In genomic region chr16:87169509-87169985, GRCh38 we compare ENCODE assay signal across 24 cellular contexts.
DNase-seq lines count a peak whose midpoint lies in the region; ATAC-seq, FAIRE-seq and TF ChIP-seq lines count a peak whose summit lies in the region.
"Had no signal": no experiment of that assay in that cellular context is flagged by ENCODE, and none has a peak within 500 bp of the region (broad histone marks: within the 10 kb centered on the region; RNA-seq: fewer than 3 reads in every experiment).

No MANE protein-coding gene starts in this region.

- H3K14ac ChIP-seq in H1 (ENCODE audit: insufficient read length): no peak overlapping the region

- POLR2A ChIA-PET in H1 (lab: Charles Lee; ENCODE audit: partially characterized antibody): no interaction called here

- 87% methylated on average over 14 of the region's 14 CpGs; no CpG with 5 or more reads in 1 of the 2 experiments for WGBS in H1 (ENCODE audit: extremely low coverage in 1 of 2, insufficient coverage in 1 of 2, insufficient read length in 1 of 2, insufficient replicate concordance in 2 of 2, low coverage in 1 of 2, low lambda C conversion rate in 2 of 2, missing lambda C conversion rate in 1 of 2), 2 experiments
- WGBS in right lobe of liver (ENCODE audit: insufficient coverage, low coverage, low lambda C conversion rate, missing lambda C conversion rate): 24% methylated on average over 13 of the region's 14 CpGs

- no peak overlapping the region for H3K4me3 ChIP-seq in H1 (ENCODE audit: extremely low read depth in 1 of 4, insufficient read depth in 2 of 4, low read depth in 3 of 4, low read length in 4 of 4)
- H3K4me3 ChIP-seq in right lobe of liver: no peak overlapping the region
- H3K4me3 ChIP-seq in MG63: no peak overlapping the region
- H3K4me3 ChIP-seq: prostate gland, SJSA1 had no signal

- FAIRE-seq in H1 (lab: Jason Lieb, UNC): no peak
- FAIRE-seq: GM12891 had no signal

- TF ChIP-seq CTCF in H1 (IDR thresholded peaks at IDR 0.05; ENCODE audit: control extremely low read depth in 1 of 3, insufficient read depth in 1 of 3, low read depth in 1 of 3, low read length in 3 of 3) (no peak), right lobe of liver (IDR thresholded peaks at IDR 0.05) (no peak)

- peak overlapping the region; percentile 72; the same call in 1 of the 2 replicates for H2AK5ac ChIP-seq in H1 (ENCODE audit: low read depth, low read length)

- no peak for TF ChIP-seq EP300 in H1 (IDR thresholded peaks at IDR 0.05; ENCODE audit: borderline replicate concordance in 1 of 2, low read depth in 2 of 2, low read length in 2 of 2)

- H2BK12ac ChIP-seq in H1 (ENCODE audit: low read depth, low read length): no peak overlapping the region

- H2BK15ac ChIP-seq in H1 (ENCODE audit: low read length): no peak overlapping the region

- H3K23me2 ChIP-seq in H1 (ENCODE audit: low read depth, low read length): peaks cover 7% of the 10 kb centered on the region

- CTCF ChIA-PET in H1 (lab: Charles Lee; ENCODE audit: partially characterized antibody): interaction anchor here (0.6 kb wide), 1 partner anchor 30 kb away, joined by 3 read pairs; no protein-coding TSS in a partner anchor

- H4K8ac ChIP-seq in H1 (ENCODE audit: extremely low read depth, insufficient read depth, low read length): no peak overlapping the region

- no peak overlapping the region for H4K91ac ChIP-seq in H1 (replicated peaks; ENCODE audit: insufficient read length, low read length)

- no peak overlapping the region for H3K23ac ChIP-seq in H1 (ENCODE audit: insufficient read length)

- ATAC-seq in right lobe of liver: peak; percentile 79 to 90 (median 87)
- no peak for ATAC-seq in GM19455 (IDR thresholded peaks at IDR 0.05; ENCODE audit: unreplicated experiment)
- ATAC-seq: activated CD8-positive, alpha-beta memory T cell treated with anti-CD3 and anti-CD28 coated beads, Interleukin-2, amount 10 ng/mL, durations not matched to agents 7 days and 5 days; HCT116 had no signal

- H3K4me2 ChIP-seq in H1 (ENCODE audit: insufficient read depth in 1 of 2, low read depth in 2 of 2, low read length in 2 of 2): no peak overlapping the region

- intact Hi-C loops in right lobe of liver (cut with DNase I): no loop called here

- no peak overlapping the region for H3K9ac ChIP-seq in H1 (replicated peaks in 1 of 4; ENCODE audit: extremely low read depth in 1 of 4, low read depth in 3 of 4, low read length in 3 of 4)

- H3K27me3 ChIP-seq in H1 (replicated peaks in 1 of 4; ENCODE audit: control insufficient read depth in 3 of 4, extremely low read depth in 1 of 4, insufficient read depth in 3 of 4, low read length in 3 of 4): no peaks in the 10 kb centered on the region
- H3K27me3 ChIP-seq in right lobe of liver: no peaks in the 10 kb centered on the region
- H3K27me3 ChIP-seq in MG63: no peaks in the 10 kb centered on the region
- H3K27me3 ChIP-seq: SJSA1 had no signal

- H3K79me1 ChIP-seq in H1 (ENCODE audit: low read depth, low read length): no peaks in the 10 kb centered on the region

- H3K36me3 ChIP-seq in H1 (ENCODE audit: control insufficient read depth in 2 of 4, insufficient read depth in 4 of 4, low read length in 3 of 4) (no peaks in the 10 kb centered on the region; a peak in 1 of 8 replicates), right lobe of liver (no peaks in the 10 kb centered on the region), MG63 (no peaks in the 10 kb centered on the region)
- H3K36me3 ChIP-seq: prostate gland, SJSA1 had no signal

- H3K4ac ChIP-seq in H1 (replicated peaks; ENCODE audit: insufficient read length, low read depth, low read length): no peak overlapping the region

- no peak overlapping the region for H2BK5ac ChIP-seq in H1 (ENCODE audit: low read depth, low read length)

- H3K56ac ChIP-seq in H1 (replicated peaks; ENCODE audit: insufficient read length, low read depth, low read length): no peak overlapping the region

- H3K27ac ChIP-seq in H1 (ENCODE audit: low read depth, low read length): no peak overlapping the region
- H3K27ac ChIP-seq in right lobe of liver: peak overlapping the region in 1 of 3 donors; percentile 54
- H3K27ac ChIP-seq: prostate gland, SJSA1, VCaP had no signal

- no peak overlapping the region for H4K5ac ChIP-seq in H1 (ENCODE audit: insufficient read length, low read depth, low read length)

- TF ChIP-seq RAD21 in H1 (IDR thresholded peaks at IDR 0.05 in 1 of 2, conservative IDR thresholded peaks at IDR 0.05 in 1 of 2; ENCODE audit: low read depth in 2 of 2, low read length in 2 of 2): no peak

- H3K4me1 ChIP-seq in H1 (replicated peaks in 1 of 4; ENCODE audit: control insufficient read depth in 3 of 4, insufficient read depth in 4 of 4, low read length in 3 of 4): no peaks in the 10 kb centered on the region
- H3K4me1 ChIP-seq in right lobe of liver: peaks cover 0 to 3% (median 0%) of the 10 kb centered on the region in 4 donors
- H3K4me1 ChIP-seq: prostate gland had no signal

- no peak overlapping the region for H2BK20ac ChIP-seq in H1 (ENCODE audit: low read length)

- TF ChIP-seq POLR2A in H1 (IDR thresholded peaks at IDR 0.05; ENCODE audit: control extremely low read depth in 1 of 2, low read depth in 2 of 2, low read length in 2 of 2) (no peak), right lobe of liver (IDR thresholded peaks at IDR 0.05) (no peak)

- H3K9me3 ChIP-seq in H1 (ENCODE audit: insufficient read depth in 2 of 2, low read depth in 1 of 2, low read length in 1 of 2): peaks cover 0 to 3% of the 10 kb centered on the region in 2 experiments; a peak in 1 of 4 replicates
- no peaks in the 10 kb centered on the region for H3K9me3 ChIP-seq in right lobe of liver
- no peaks in the 10 kb centered on the region for H3K9me3 ChIP-seq in MG63
- H3K9me3 ChIP-seq: prostate gland had no signal

- peaks cover 0 to 3% of the 10 kb centered on the region in 2 experiments for H4K20me1 ChIP-seq in H1 (replicated peaks in 1 of 2; ENCODE audit: control insufficient read depth in 1 of 2, insufficient read depth in 2 of 2, low read length in 2 of 2)

- H2AFZ ChIP-seq in H1 (ENCODE audit: low read length): no peak overlapping the region

- no peak overlapping the region for H2BK120ac ChIP-seq in H1 (replicated peaks; ENCODE audit: low read depth, low read length)

- no peaks in the 10 kb centered on the region for H3K79me2 ChIP-seq in H1 (ENCODE audit: control insufficient read depth in 1 of 2, insufficient read depth in 2 of 2, low read length in 2 of 2)

- DNase-seq in DMS153 (lab: John Stamatoyannopoulos, UW) (peak; percentile 78), NCI-H2029 (lab: John Stamatoyannopoulos, UW) (peak; percentile 60), H1 (ENCODE audit: low read depth in 1 of 2, low spot score in 2 of 2) (no peak), right lobe of liver (peak; percentile 48 to 73 (median 68)), GM03348 (ENCODE audit: low spot score) (no peak), MG63 (no peak)
- DNase-seq: activated CD4-positive, alpha-beta T cell treated with anti-CD3 and anti-CD28 coated beads, Interleukin-2, amount 10 ng/mL, durations not matched to agents 7 days and 5 days; activated CD8-positive, alpha-beta memory T cell treated with anti-CD3 and anti-CD28 coated beads, Interleukin-2, amount 10 ng/mL, durations not matched to agents 7 days and 5 days; activated naive CD8-positive, alpha-beta T cell treated with anti-CD3 and anti-CD28 coated beads for 36 hours; CD4-positive, alpha-beta memory T cell; DMS79; erythroblast; Karpas-422; kidney glomerular epithelial cell; NCI-H1105; NCI-H226; substantia nigra; T-helper 2 cell had no signal

- no peak overlapping the region for H3K18ac ChIP-seq in H1 (ENCODE audit: extremely low read depth, low read length)

TF ChIP-seq in H1, 55 proteins besides CTCF, POLR2A, EP300 and RAD21:
- TF ChIP-seq JUND (IDR thresholded peaks at IDR 0.05; ENCODE audit: low read length) (no peak), YY1 (IDR thresholded peaks at IDR 0.05; ENCODE audit: low read depth, low read length) (no peak), CHD1 (IDR thresholded peaks at IDR 0.05; ENCODE audit: low read depth, low read length) (no peak), SP2 (IDR thresholded peaks at IDR 0.05; ENCODE audit: low read length) (no peak), USF2 (IDR thresholded peaks at IDR 0.05; ENCODE audit: low read length) (no peak), EZH2 (IDR thresholded peaks at IDR 0.05; ENCODE audit: low read depth, low read length, severe bottlenecking) (no peak), SRF (IDR thresholded peaks at IDR 0.05; ENCODE audit: low read depth, low read length) (no peak), KDM5A (IDR thresholded peaks at IDR 0.05; ENCODE audit: low read length) (no peak), MAFK (IDR thresholded peaks at IDR 0.05; ENCODE audit: low read depth, low read length) (no peak), ZNF274 (IDR thresholded peaks at IDR 0.05; ENCODE audit: borderline replicate concordance, extremely low read depth, low read length) (no peak), POU5F1 (IDR thresholded peaks at IDR 0.05; ENCODE audit: low read depth, low read length) (no peak), ASH2L (IDR thresholded peaks at IDR 0.05; ENCODE audit: low read length) (no peak), RBBP5 (IDR thresholded peaks at IDR 0.05; ENCODE audit: borderline replicate concordance, low read depth, low read length) (no peak), CEBPB (IDR thresholded peaks at IDR 0.05; ENCODE audit: low read depth, low read length) (no peak), JUN (IDR thresholded peaks at IDR 0.05; ENCODE audit: low read depth, low read length) (no peak)

Comparison
In these comparisons a context has a peak if more than half of its experiments do, and no peak if none do; other contexts are left out.
1. DNase-seq: peak in DMS153 (single experiment), NCI-H2029 (single experiment) and right lobe of liver (3 of 3); none in H1 (0 of 2), GM03348 (single experiment) and MG63 (single experiment).